Comparison of ENCODE assay signal across 8 cellular contexts in the genomic region with DNA sequence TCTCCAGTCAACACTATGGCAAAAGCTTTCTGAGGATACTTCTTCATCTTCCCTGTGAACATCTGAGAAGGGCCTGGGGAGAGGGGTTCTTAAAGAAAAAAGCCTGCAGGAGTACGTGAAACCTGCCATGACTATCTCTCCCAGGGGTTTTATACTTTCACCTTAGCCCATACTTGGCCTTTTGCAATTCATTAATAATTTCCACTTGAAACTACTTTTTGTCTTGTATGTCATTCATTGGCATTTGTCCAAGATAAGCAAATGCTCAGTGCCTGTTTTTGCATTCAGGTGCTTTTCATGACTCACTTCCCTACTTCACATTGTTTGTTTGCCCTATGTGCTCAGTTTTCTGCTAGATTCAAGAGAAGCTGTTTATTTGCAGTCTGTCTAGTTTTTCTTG.
A peak's percentile ranks its signal among the peaks of the same experiment; 100 is the strongest.
DNase-seq lines count a peak whose midpoint lies in the region; ATAC-seq and TF ChIP-seq lines count a peak whose summit lies in the region.

No MANE protein-coding gene starts in this region.

- H3K4me1 ChIP-seq in liver (ENCODE audit: control insufficient read depth in 4 of 4, insufficient read depth in 4 of 4, low read length in 3 of 4) (peaks cover 0 to 5% (median 0%) of the 10 kb centered on the region in 4 donors), Caco-2 (no peaks in the 10 kb centered on the region)

- H3K4me3 Mint-ChIP-seq in Caco-2 (ENCODE audit: unreplicated experiment): no peak overlapping the region

- no peak for TF ChIP-seq CTCF in liver (IDR thresholded peaks at IDR 0.05; ENCODE audit: low read depth, low read length, missing input control)
- no peak for TF ChIP-seq CTCF in Caco-2 (IDR thresholded peaks at IDR 0.05; ENCODE audit: insufficient read depth in 1 of 2, low read depth in 1 of 2, low read length in 1 of 2, severe bottlenecking in 1 of 2, unreplicated experiment in 1 of 2)

- H3K9me3 Mint-ChIP-seq in Caco-2 (ENCODE audit: unreplicated experiment): peaks cover 14% of the 10 kb centered on the region

- ATAC-seq in GM21367 (IDR thresholded peaks at IDR 0.05; ENCODE audit: unreplicated experiment) (peak; percentile 71), HG03558 (IDR thresholded peaks at IDR 0.05; ENCODE audit: extremely low read depth, unreplicated experiment) (peak; percentile 77)

- TF ChIP-seq RAD21 in liver (IDR thresholded peaks at IDR 0.05): peak in 1 of 2 donors; percentile 44

- peak overlapping the region in 1 of 2 donors; percentile 73 for H3K27ac ChIP-seq in liver (ENCODE audit: low read depth in 1 of 2, low read length in 2 of 2)

- CTCF ChIA-PET in Caco-2 (lab: Charles Lee): no interaction called here

- no peaks in the 10 kb centered on the region for H3K36me3 Mint-ChIP-seq in Caco-2 (ENCODE audit: insufficient read depth, unreplicated experiment)

- POLR2A ChIA-PET in Caco-2 (lab: Charles Lee): no interaction called here

- H3K4me1 Mint-ChIP-seq in Caco-2 (ENCODE audit: low read depth, unreplicated experiment): no peaks in the 10 kb centered on the region

- WGBS in liver: 55% methylated on average over 1 of the region's 1 CpG

- H3K9me3 ChIP-seq in liver (ENCODE audit: control insufficient read depth in 4 of 4, low read length in 3 of 4) (peaks cover 0 to 4% (median 0%) of the 10 kb centered on the region in 4 donors), Caco-2 (no peaks in the 10 kb centered on the region; the same call in 1 of the 2 replicates)

- no peak overlapping the region for H3K9ac ChIP-seq in liver (ENCODE audit: low read depth in 1 of 2, low read length in 2 of 2)

- BruUV-seq in Caco-2 (replicated peaks; lab: Mats Ljungman, UMichigan): no TSS peak

- H3K27me3 ChIP-seq in liver (ENCODE audit: control insufficient read depth in 4 of 4, insufficient read depth in 4 of 4, low read length in 3 of 4): no peaks in the 10 kb centered on the region
- H3K27me3 ChIP-seq in Caco-2 (replicated peaks; ENCODE audit: control insufficient read depth, insufficient read depth, low read length): no peaks in the 10 kb centered on the region

- peak; percentile 95 for DNase-seq in Caki2 (ENCODE audit: low read depth)
- peak; percentile 45 for DNase-seq in RKO (ENCODE audit: low spot score)
- no peak for DNase-seq in Caco-2
- DNase-seq in activated gamma-delta T cell treated with Interleukin-2 at 50 U/mL for 16 hours: no peak
- DNase-seq in NCI-H2227 (lab: John Stamatoyannopoulos, UW; ENCODE audit: unreplicated experiment): no peak

- H3K4me3 ChIP-seq in liver (ENCODE audit: low read depth in 1 of 3, low read length in 3 of 3) (no peak overlapping the region), Caco-2 (ENCODE audit: low read depth, low read length) (no peak overlapping the region)

- no peaks in the 10 kb centered on the region for H3K36me3 ChIP-seq in liver (ENCODE audit: control insufficient read depth in 4 of 4, insufficient read depth in 3 of 4, low read depth in 1 of 4, low read length in 3 of 4)
- H3K36me3 ChIP-seq in Caco-2 (ENCODE audit: control insufficient read depth, insufficient read depth, low read length): no peaks in the 10 kb centered on the region

- H3K27ac Mint-ChIP-seq in Caco-2 (ENCODE audit: unreplicated experiment): no peak overlapping the region

- in situ Hi-C loops in Caki2 (cut with HindIII; ENCODE audit: low pct_unique_long_range_greater_than_20kb, low sequenced_read_pairs): no loop called here

- intact Hi-C loops in Caco-2 (cut with micrococcal nuclease; ENCODE audit: unreplicated experiment): no loop called here

- no peaks in the 10 kb centered on the region for H3K27me3 Mint-ChIP-seq in Caco-2 (ENCODE audit: insufficient read depth, unreplicated experiment)

TF ChIP-seq in liver, 16 proteins besides CTCF, POLR2A, EP300 and RAD21:
- peak; percentile 96 to 99 for TF ChIP-seq JUND (IDR thresholded peaks at IDR 0.05)
- TF ChIP-seq GABPA (IDR thresholded peaks at IDR 0.05 in 1 of 2, conservative IDR thresholded peaks at IDR 0.05 in 1 of 2): peak in 1 of 2 donors; percentile 15
- TF ChIP-seq, protein P1, sequence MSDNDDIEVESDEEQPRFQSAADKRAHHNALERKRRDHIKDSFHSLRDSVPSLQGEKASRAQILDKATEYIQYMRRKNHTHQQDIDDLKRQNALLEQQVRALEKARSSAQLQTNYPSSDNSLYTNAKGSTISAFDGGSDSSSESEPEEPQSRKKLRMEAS (IDR thresholded peaks at IDR 0.05): peak; percentile 55
- peak; percentile 59 for TF ChIP-seq YY1 (IDR thresholded peaks at IDR 0.05)
- no peak for TF ChIP-seq HNF4G (IDR thresholded peaks at IDR 0.05)
- no peak for TF ChIP-seq FOXA1 (IDR thresholded peaks at IDR 0.05)
- TF ChIP-seq TAF1 (conservative IDR thresholded peaks at IDR 0.05): no peak
- peak; percentile 76 for TF ChIP-seq SP1 (IDR thresholded peaks at IDR 0.05)
- TF ChIP-seq NR2F2 (IDR thresholded peaks at IDR 0.05): no peak
- TF ChIP-seq, protein P2, sequence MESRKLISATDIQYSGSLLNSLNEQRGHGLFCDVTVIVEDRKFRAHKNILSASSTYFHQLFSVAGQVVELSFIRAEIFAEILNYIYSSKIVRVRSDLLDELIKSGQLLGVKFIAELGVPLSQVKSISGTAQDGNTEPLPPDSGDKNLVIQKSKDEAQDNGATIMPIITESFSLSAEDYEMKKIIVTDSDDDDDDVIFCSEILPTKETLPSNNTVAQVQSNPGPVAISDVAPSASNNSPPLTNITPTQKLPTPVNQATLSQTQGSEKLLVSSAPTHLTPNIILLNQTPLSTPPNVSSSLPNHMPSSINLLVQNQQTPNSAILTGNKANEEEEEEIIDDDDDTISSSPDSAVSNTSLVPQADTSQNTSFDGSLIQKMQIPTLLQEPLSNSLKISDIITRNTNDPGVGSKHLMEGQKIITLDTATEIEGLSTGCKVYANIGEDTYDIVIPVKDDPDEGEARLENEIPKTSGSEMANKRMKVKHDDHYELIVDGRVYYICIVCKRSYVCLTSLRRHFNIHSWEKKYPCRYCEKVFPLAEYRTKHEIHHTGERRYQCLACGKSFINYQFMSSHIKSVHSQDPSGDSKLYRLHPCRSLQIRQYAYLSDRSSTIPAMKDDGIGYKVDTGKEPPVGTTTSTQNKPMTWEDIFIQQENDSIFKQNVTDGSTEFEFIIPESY (IDR thresholded peaks at IDR 0.05): peak; percentile 41
- peak in 1 of 2 donors; percentile 52 for TF ChIP-seq EGR1 (IDR thresholded peaks at IDR 0.05; ENCODE audit: low read depth in 2 of 2)
- TF ChIP-seq, protein P3, sequence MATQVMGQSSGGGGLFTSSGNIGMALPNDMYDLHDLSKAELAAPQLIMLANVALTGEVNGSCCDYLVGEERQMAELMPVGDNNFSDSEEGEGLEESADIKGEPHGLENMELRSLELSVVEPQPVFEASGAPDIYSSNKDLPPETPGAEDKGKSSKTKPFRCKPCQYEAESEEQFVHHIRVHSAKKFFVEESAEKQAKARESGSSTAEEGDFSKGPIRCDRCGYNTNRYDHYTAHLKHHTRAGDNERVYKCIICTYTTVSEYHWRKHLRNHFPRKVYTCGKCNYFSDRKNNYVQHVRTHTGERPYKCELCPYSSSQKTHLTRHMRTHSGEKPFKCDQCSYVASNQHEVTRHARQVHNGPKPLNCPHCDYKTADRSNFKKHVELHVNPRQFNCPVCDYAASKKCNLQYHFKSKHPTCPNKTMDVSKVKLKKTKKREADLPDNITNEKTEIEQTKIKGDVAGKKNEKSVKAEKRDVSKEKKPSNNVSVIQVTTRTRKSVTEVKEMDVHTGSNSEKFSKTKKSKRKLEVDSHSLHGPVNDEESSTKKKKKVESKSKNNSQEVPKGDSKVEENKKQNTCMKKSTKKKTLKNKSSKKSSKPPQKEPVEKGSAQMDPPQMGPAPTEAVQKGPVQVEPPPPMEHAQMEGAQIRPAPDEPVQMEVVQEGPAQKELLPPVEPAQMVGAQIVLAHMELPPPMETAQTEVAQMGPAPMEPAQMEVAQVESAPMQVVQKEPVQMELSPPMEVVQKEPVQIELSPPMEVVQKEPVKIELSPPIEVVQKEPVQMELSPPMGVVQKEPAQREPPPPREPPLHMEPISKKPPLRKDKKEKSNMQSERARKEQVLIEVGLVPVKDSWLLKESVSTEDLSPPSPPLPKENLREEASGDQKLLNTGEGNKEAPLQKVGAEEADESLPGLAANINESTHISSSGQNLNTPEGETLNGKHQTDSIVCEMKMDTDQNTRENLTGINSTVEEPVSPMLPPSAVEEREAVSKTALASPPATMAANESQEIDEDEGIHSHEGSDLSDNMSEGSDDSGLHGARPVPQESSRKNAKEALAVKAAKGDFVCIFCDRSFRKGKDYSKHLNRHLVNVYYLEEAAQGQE (IDR thresholded peaks at IDR 0.05): peak; percentile 65
- TF ChIP-seq HNF4A (conservative IDR thresholded peaks at IDR 0.05): peak; percentile 62 to 79
- peak; percentile 48 to 81 for TF ChIP-seq RXRA (IDR thresholded peaks at IDR 0.05)
- TF ChIP-seq, protein P4, sequence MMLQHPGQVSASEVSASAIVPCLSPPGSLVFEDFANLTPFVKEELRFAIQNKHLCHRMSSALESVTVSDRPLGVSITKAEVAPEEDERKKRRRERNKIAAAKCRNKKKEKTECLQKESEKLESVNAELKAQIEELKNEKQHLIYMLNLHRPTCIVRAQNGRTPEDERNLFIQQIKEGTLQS (IDR thresholded peaks at IDR 0.05): peak; percentile 88
- TF ChIP-seq FOXA2 (IDR thresholded peaks at IDR 0.05): peak; percentile 60

Comparison
In these comparisons a context has a peak if more than half of its experiments do, and no peak if none do; other contexts are left out.
1. DNase-seq: peak in Caki2 (single experiment) and RKO (single experiment); none in Caco-2 (0 of 2), activated gamma-delta T cell treated with Interleukin-2 at 50 U/mL for 16 hours (single experiment) and NCI-H2227 (single experiment).